In genomic region chr2:234694244-234695013, GRCh38 we compare ENCODE assay signal across 1 cellular context.
TF ChIP-seq lines count a peak whose summit lies in the region.

No MANE protein-coding gene starts in this region.

TF ChIP-seq in HCT116, 20 proteins besides CTCF, POLR2A, EP300 and RAD21 (continued from another document):
- peak; percentile 49; the same call in 1 of the 2 replicates for TF ChIP-seq MAX (IDR thresholded peaks at IDR 0.05)
- TF ChIP-seq JUND (IDR thresholded peaks at IDR 0.05) = peak; percentile 67
- TF ChIP-seq CBX3 (IDR thresholded peaks at IDR 0.05; ENCODE audit: low read depth) = peak; percentile 56; the same call in 1 of the 2 replicates
- no peak for TF ChIP-seq EZH2 (IDR thresholded peaks at IDR 0.05)
- 0 out of 2 replicates have a peak, but pooled peaks have one; percentile 24 for TF ChIP-seq EGR1 (IDR thresholded peaks at IDR 0.05; ENCODE audit: low read depth)
- TF ChIP-seq SP1 (IDR thresholded peaks at IDR 0.05; ENCODE audit: low read depth) = peak; percentile 79
- no peak; the same call in 1 of the 2 replicates for TF ChIP-seq ELF1 (IDR thresholded peaks at IDR 0.05; ENCODE audit: borderline replicate concordance, low read depth)
- no peak for TF ChIP-seq EZH2phosphoT487 (IDR thresholded peaks at IDR 0.05; ENCODE audit: borderline replicate concordance)
TF ChIP-seq in HCT116: peak in this region for 8.
